In the genomic region with DNA sequence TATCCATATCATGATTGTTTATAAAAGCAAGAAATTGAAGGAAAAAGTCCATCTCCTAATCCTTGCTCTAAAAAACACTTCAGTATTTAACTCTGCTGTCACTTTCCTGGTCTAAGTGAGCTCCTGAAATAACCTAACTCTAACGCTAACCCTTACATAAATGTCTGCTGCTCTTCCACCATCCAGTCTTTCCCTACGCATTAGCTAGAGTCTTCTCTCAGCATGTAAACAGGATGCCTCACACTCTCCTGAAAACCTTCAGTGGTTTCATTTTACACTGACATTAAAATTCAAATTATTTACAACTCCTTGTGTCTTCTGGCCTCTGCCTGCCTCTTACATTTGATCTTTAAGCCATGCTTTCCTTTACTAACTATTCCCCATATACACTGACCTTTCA, we compare ENCODE assay signal across 18 cellular contexts.
"Had no signal": no experiment of that assay in that cellular context is flagged by ENCODE, and none has a peak within 500 bp of the region (broad histone marks: within the 10 kb centered on the region; RNA-seq: fewer than 3 reads in every experiment).

No MANE protein-coding gene starts in this region.

- H3K4me3 Mint-ChIP-seq: activated T-helper 17 cell treated with anti-CD3 and anti-CD28 coated beads, Interleukin-2, amount 50 U/mL, for 72 hours; brain; immature natural killer cell; mesothelial cell of epicardium; naive thymus-derived CD8-positive, alpha-beta T cell; stimulated activated memory B cell treated with anti-CD40 and anti-IgM and Interleukin-4, amounts not matched to agents 10 μg/mL and 1 μg/mL and 100 μg/mL, for 72 hours; type B pancreatic cell had no signal

- H3K27ac Mint-ChIP-seq: activated naive CD4-positive, alpha-beta T cell treated with anti-CD3 and anti-CD28 coated beads, Interleukin-2, amount 50 U/mL, for 72 hours; activated T-helper 17 cell treated with anti-CD3 and anti-CD28 coated beads, Interleukin-2, amount 50 U/mL, for 72 hours; immature natural killer cell; mesothelial cell of epicardium; naive thymus-derived CD8-positive, alpha-beta T cell; stimulated activated memory B cell treated with anti-CD40 and anti-IgM and Interleukin-4, amounts not matched to agents 10 μg/mL and 1 μg/mL and 100 μg/mL, for 72 hours; type B pancreatic cell had no signal

- H3K4me3 ChIP-seq: heart right ventricle, left lung, lung, right lobe of liver, skin epidermis had no signal

- H3K9me3 Mint-ChIP-seq: mesothelial cell of epicardium had no signal

- H3K36me3 ChIP-seq: heart right ventricle, left lung, right lobe of liver had no signal

- H3K4me1 Mint-ChIP-seq: activated T-helper 17 cell treated with anti-CD3 and anti-CD28 coated beads, Interleukin-2, amount 50 U/mL, for 72 hours; brain; immature natural killer cell; naive thymus-derived CD8-positive, alpha-beta T cell; stimulated activated memory B cell treated with anti-CD40 and anti-IgM and Interleukin-4, amounts not matched to agents 10 μg/mL and 1 μg/mL and 100 μg/mL, for 72 hours had no signal

- H3K4me1 ChIP-seq: heart right ventricle, left lung, right lobe of liver had no signal

- H3K36me3 Mint-ChIP-seq: activated naive CD4-positive, alpha-beta T cell treated with anti-CD3 and anti-CD28 coated beads, Interleukin-2, amount 50 U/mL, for 72 hours; brain; immature natural killer cell; mesothelial cell of epicardium; naive thymus-derived CD8-positive, alpha-beta T cell; stimulated activated memory B cell treated with anti-CD40 and anti-IgM and Interleukin-4, amounts not matched to agents 10 μg/mL and 1 μg/mL and 100 μg/mL, for 72 hours; type B pancreatic cell had no signal

- DNase-seq: activated T-cell treated with anti-CD3 and anti-CD28 coated beads, Interleukin-2, amount 50 U/mL, for 1 hour; aorta; heart right ventricle; immature natural killer cell; left lung; naive thymus-derived CD8-positive, alpha-beta T cell; right lobe of liver; stimulated activated CD4-positive, alpha-beta T cell treated with anti-CD3 and anti-CD28 coated beads, Interleukin-2, amount 100 ng/mL, for 24 hours; T-helper 9 cell had no signal

- H3K27me3 ChIP-seq: heart right ventricle, left lung, right lobe of liver had no signal

- H3K27me3 Mint-ChIP-seq: activated T-helper 17 cell treated with anti-CD3 and anti-CD28 coated beads, Interleukin-2, amount 50 U/mL, for 72 hours; brain; stimulated activated memory B cell treated with anti-CD40 and anti-IgM and Interleukin-4, amounts not matched to agents 10 μg/mL and 1 μg/mL and 100 μg/mL, for 72 hours; type B pancreatic cell had no signal

- ATAC-seq: activated naive CD4-positive, alpha-beta T cell treated with anti-CD3 and anti-CD28 coated beads, Interleukin-2, amount 50 U/mL, for 72 hours; activated T-helper 17 cell treated with anti-CD3 and anti-CD28 coated beads, Interleukin-2, amount 50 U/mL, for 72 hours; heart right ventricle; left lung; naive thymus-derived CD8-positive, alpha-beta T cell; right lobe of liver; stimulated activated memory B cell treated with anti-CD40 and anti-IgM and Interleukin-4, amounts not matched to agents 10 μg/mL and 1 μg/mL and 100 μg/mL, for 72 hours had no signal

- H3K9me3 ChIP-seq: heart right ventricle, right lobe of liver had no signal

- H3K27ac ChIP-seq: epithelial cell of prostate, heart right ventricle, left lung, right lobe of liver, skin epidermis had no signal
